Comparison of ENCODE assay signal across 12 cellular contexts in the genomic region with DNA sequence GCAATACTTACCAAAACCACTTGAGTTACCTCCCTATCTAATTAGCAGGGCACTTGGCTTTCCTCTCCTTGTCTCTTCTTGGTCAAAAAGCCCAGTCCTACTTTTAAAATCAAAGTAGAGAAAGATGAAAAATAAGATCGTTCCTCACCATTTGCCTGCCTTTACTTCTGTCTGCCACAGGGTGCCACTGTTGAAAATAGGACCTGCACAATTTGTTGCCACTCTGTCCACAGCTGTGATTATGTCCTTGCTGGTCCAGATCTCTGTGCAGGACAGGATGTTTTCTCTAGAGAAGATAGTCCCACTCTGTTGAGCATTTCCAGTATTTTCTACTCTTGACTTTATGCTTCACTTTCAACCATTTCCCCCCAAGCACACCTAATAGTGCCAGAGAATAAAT.
DNase-seq lines count a peak whose midpoint lies in the region; ATAC-seq and TF ChIP-seq lines count a peak whose summit lies in the region.
"Had no signal": no experiment of that assay in that cellular context is flagged by ENCODE, and none has a peak within 500 bp of the region (broad histone marks: within the 10 kb centered on the region; RNA-seq: fewer than 3 reads in every experiment).

No MANE protein-coding gene starts in this region.

- DNase-seq in CMK (ENCODE audit: low read depth): peak; percentile 2
- DNase-seq in H4 (ENCODE audit: low spot score): peak; percentile 9
- DNase-seq in RKO (ENCODE audit: low spot score): peak; percentile 32
- DNase-seq in fibroblast of villous mesenchyme (ENCODE audit: low read depth): peak; percentile 2
- no peak for DNase-seq in GDM1 (lab: John Stamatoyannopoulos, UW)
- DNase-seq: activated naive CD4-positive, alpha-beta T cell treated with anti-CD3 and anti-CD28 coated beads, Interleukin-2, amount 10 ng/mL, durations not matched to agents 7 days and 5 days; pancreas; uterus had no signal

- peak; percentile 41 for TF ChIP-seq CTCF in fibroblast of villous mesenchyme (IDR thresholded peaks at IDR 0.05; ENCODE audit: insufficient read depth, low read depth, low read length)

- ATAC-seq in HG03108 (IDR thresholded peaks at IDR 0.05; ENCODE audit: unreplicated experiment) (no peak), HG03378 (IDR thresholded peaks at IDR 0.05; ENCODE audit: unreplicated experiment) (no peak), GM18870 (IDR thresholded peaks at IDR 0.05; ENCODE audit: unreplicated experiment) (no peak)
- ATAC-seq: K562, pancreas had no signal

- no peak overlapping the region for H3K4me3 ChIP-seq in fibroblast of villous mesenchyme (ENCODE audit: low read depth, low read length)
- H3K4me3 ChIP-seq: K562, pancreas, uterus had no signal
